ENCODE assay signal across 20 cellular contexts in the genomic region with DNA sequence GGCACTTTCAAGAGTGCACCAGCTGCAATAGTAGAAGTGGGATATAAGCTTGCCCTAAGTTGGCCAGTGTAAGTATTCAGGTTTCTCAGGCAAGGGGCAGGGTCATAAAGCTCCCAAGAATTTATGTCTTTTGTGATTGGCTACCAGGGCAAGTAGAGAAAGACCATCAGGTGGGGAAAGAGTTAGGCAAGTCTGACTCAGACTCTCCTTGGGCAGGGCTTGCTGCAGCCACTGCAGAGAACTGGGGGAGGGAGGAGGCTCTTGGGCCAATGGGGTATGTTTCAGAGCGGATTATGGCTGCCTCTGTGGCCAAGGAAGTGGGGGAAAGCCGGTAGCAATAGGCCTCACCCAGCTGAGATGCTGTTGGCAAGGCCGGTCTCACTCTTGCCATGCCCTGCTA.
"Had no signal": no experiment of that assay in that cellular context is flagged by ENCODE, and none has a peak within 500 bp of the region (broad histone marks: within the 10 kb centered on the region; RNA-seq: fewer than 3 reads in every experiment).

No MANE protein-coding gene starts in this region.

- ATAC-seq: activated CD4-positive, alpha-beta T cell treated with anti-CD3 and anti-CD28 coated beads for 36 hours; activated T-cell treated with anti-CD3 and anti-CD28 coated beads, Interleukin-2, amount 50 U/mL, for 4 hours; body of pancreas; heart left ventricle; lower lobe of right lung; SK-N-SH treated with all-trans-retinoic acid at 6 μM for 48 hours; stimulated activated naive B cell treated with anti-CD40 and anti-IgM and Interleukin-4, amounts not matched to agents 10 μg/mL and 1 μg/mL and 100 μg/mL, for 72 hours had no signal

- H3K4me1 Mint-ChIP-seq: activated CD4-positive, alpha-beta T cell treated with anti-CD3 and anti-CD28 coated beads for 36 hours; central memory CD8-positive, alpha-beta T cell; immature natural killer cell; mesothelial cell of epicardium had no signal

- H3K27ac ChIP-seq: body of pancreas, heart left ventricle, lower lobe of right lung, sigmoid colon, transverse colon, WERI-Rb-1 had no signal

- H3K27ac Mint-ChIP-seq: activated CD4-positive, alpha-beta memory T cell treated with anti-CD3 and anti-CD28 coated beads for 36 hours; activated CD4-positive, alpha-beta T cell treated with anti-CD3 and anti-CD28 coated beads for 36 hours; immature natural killer cell; mesothelial cell of epicardium; nephron progenitor cell; stimulated activated naive B cell treated with anti-CD40 and anti-IgM and Interleukin-4, amounts not matched to agents 10 μg/mL and 1 μg/mL and 100 μg/mL, for 72 hours had no signal

- H3K9me3 ChIP-seq: body of pancreas, lower lobe of right lung, sigmoid colon, transverse colon had no signal

- H3K4me1 ChIP-seq: lower lobe of right lung, sigmoid colon, transverse colon had no signal

- H3K4me3 Mint-ChIP-seq: activated CD4-positive, alpha-beta memory T cell treated with anti-CD3 and anti-CD28 coated beads for 36 hours; activated CD4-positive, alpha-beta T cell treated with anti-CD3 and anti-CD28 coated beads for 36 hours; activated T-cell treated with anti-CD3 and anti-CD28 coated beads, Interleukin-2, amount 50 U/mL, for 4 hours; central memory CD8-positive, alpha-beta T cell; immature natural killer cell; mesothelial cell of epicardium; nephron progenitor cell; stimulated activated naive B cell treated with anti-CD40 and anti-IgM and Interleukin-4, amounts not matched to agents 10 μg/mL and 1 μg/mL and 100 μg/mL, for 72 hours had no signal

- H3K9me3 Mint-ChIP-seq: activated CD4-positive, alpha-beta memory T cell treated with anti-CD3 and anti-CD28 coated beads for 36 hours; activated T-cell treated with anti-CD3 and anti-CD28 coated beads, Interleukin-2, amount 50 U/mL, for 4 hours; central memory CD8-positive, alpha-beta T cell; immature natural killer cell; stimulated activated naive B cell treated with anti-CD40 and anti-IgM and Interleukin-4, amounts not matched to agents 10 μg/mL and 1 μg/mL and 100 μg/mL, for 72 hours had no signal

- H3K36me3 ChIP-seq: heart left ventricle, lower lobe of right lung, sigmoid colon, transverse colon, WERI-Rb-1 had no signal

- DNase-seq: activated CD4-positive, alpha-beta memory T cell treated with anti-CD3 and anti-CD28 coated beads for 36 hours; activated CD4-positive, alpha-beta T cell treated with anti-CD3 and anti-CD28 coated beads for 36 hours; activated effector memory CD4-positive, alpha-beta T cell treated with Interleukin-2 at 50 U/mL for 16 hours; activated naive CD4-positive, alpha-beta T cell treated with anti-CD3 and anti-CD28 coated beads, Interleukin-2, amount 50 U/mL, for 16 hours; activated T-cell treated with anti-CD3 and anti-CD28 coated beads, Interleukin-2, amount 50 U/mL, for 4 hours; amniotic stem cell; body of pancreas; effector CD8-positive, alpha-beta T cell; heart left ventricle; immature natural killer cell; lower lobe of right lung; nephron progenitor cell; sigmoid colon; stimulated activated CD4-positive, alpha-beta T cell treated with anti-CD3 and anti-CD28 coated beads, Interleukin-12 subunit alpha, Interleukin-12 subunit beta, amount 100 ng/mL, for 4 hours; stimulated activated naive B cell treated with anti-CD40 and anti-IgM and Interleukin-4, amounts not matched to agents 10 μg/mL and 1 μg/mL and 100 μg/mL, for 72 hours; transverse colon; WERI-Rb-1 had no signal

- H3K27me3 ChIP-seq: body of pancreas, heart left ventricle, sigmoid colon, transverse colon had no signal

- H3K36me3 Mint-ChIP-seq: activated CD4-positive, alpha-beta memory T cell treated with anti-CD3 and anti-CD28 coated beads for 36 hours; immature natural killer cell; mesothelial cell of epicardium; stimulated activated naive B cell treated with anti-CD40 and anti-IgM and Interleukin-4, amounts not matched to agents 10 μg/mL and 1 μg/mL and 100 μg/mL, for 72 hours had no signal

- H3K4me3 ChIP-seq: body of pancreas, heart left ventricle, lower lobe of right lung, sigmoid colon, transverse colon had no signal
